Comparison of ENCODE assay signal across 13 cellular contexts in genomic region chr1:182259963-182260362, GRCh38.
DNase-seq lines count a peak whose midpoint lies in the region; ATAC-seq and TF ChIP-seq lines count a peak whose summit lies in the region.
"Had no signal": no experiment of that assay in that cellular context is flagged by ENCODE, and none has a peak within 500 bp of the region (broad histone marks: within the 10 kb centered on the region; RNA-seq: fewer than 3 reads in every experiment).

No MANE protein-coding gene starts in this region.

- 78% methylated on average over 2 of the region's 2 CpGs for WGBS in right cardiac atrium
- WGBS in thyroid gland, 2 donors, result 77 to 81% methylated on average over 2 of the region's 2 CpGs

- H3K9ac ChIP-seq in SK-N-MC (ENCODE audit: insufficient read length), result no peak overlapping the region

- H3K27ac Mint-ChIP-seq in dendritic cell treated with granulocyte-macrophage colony-stimulating factor and Interleukin-4, amounts not matched to agents 40 ng/mL and 50 ng/mL, for 4 days, result peak overlapping the region; percentile 85
- H3K27ac Mint-ChIP-seq: memory B cell had no signal

- intact Hi-C loops in right cardiac atrium (cut with DNase I), result no loop called here
- intact Hi-C loops in dendritic cell treated with granulocyte-macrophage colony-stimulating factor and Interleukin-4, amounts not matched to agents 40 ng/mL and 50 ng/mL, for 4 days (cut with micrococcal nuclease), result no loop called here
- intact Hi-C loops in thyroid gland (cut with DNase I), result no loop called here

- no peaks in the 10 kb centered on the region for H3K27me3 ChIP-seq in right atrium auricular region
- H3K27me3 ChIP-seq in right cardiac atrium (ENCODE audit: control insufficient read depth, insufficient read depth), result no peaks in the 10 kb centered on the region
- no peaks in the 10 kb centered on the region for H3K27me3 ChIP-seq in thyroid gland
- H3K27me3 ChIP-seq: BE2C, MG63 had no signal

- no peak overlapping the region for H3K4me3 Mint-ChIP-seq in dendritic cell treated with granulocyte-macrophage colony-stimulating factor and Interleukin-4, amounts not matched to agents 40 ng/mL and 50 ng/mL, for 4 days
- H3K4me3 Mint-ChIP-seq: memory B cell had no signal

- no peak for TF ChIP-seq POLR2A in thyroid gland (IDR thresholded peaks at IDR 0.05)

- H3K27ac ChIP-seq in right atrium auricular region (peak overlapping the region; percentile 58 to 72), right cardiac atrium (ENCODE audit: low read length) (no peak overlapping the region), SK-N-MC (peak overlapping the region; percentile 73; the same call in 1 of the 2 replicates), thyroid gland (peak overlapping the region in 1 of 3 donors; percentile 44)

- peaks cover 37% of the 10 kb centered on the region for H3K4me1 Mint-ChIP-seq in dendritic cell treated with granulocyte-macrophage colony-stimulating factor and Interleukin-4, amounts not matched to agents 40 ng/mL and 50 ng/mL, for 4 days (ENCODE audit: low read depth)

- no peak for DNase-seq in right atrium auricular region (ENCODE audit: low spot score)
- no peak for DNase-seq in right cardiac atrium
- no peak for DNase-seq in SK-N-MC (ENCODE audit: low read depth, low spot score)
- DNase-seq in thyroid gland, result no peak
- no peak for DNase-seq in medulla oblongata (ENCODE audit: extremely low spot score)
- DNase-seq: amniotic stem cell, BE2C had no signal

- H3K9me3 Mint-ChIP-seq in dendritic cell treated with granulocyte-macrophage colony-stimulating factor and Interleukin-4, amounts not matched to agents 40 ng/mL and 50 ng/mL, for 4 days, result no peaks in the 10 kb centered on the region

- H3K4me1 ChIP-seq in right atrium auricular region, result peaks cover 0 to 33% of the 10 kb centered on the region in 2 donors
- peaks cover 16% of the 10 kb centered on the region for H3K4me1 ChIP-seq in right cardiac atrium (ENCODE audit: control insufficient read depth, insufficient read depth, low read length)
- peaks cover 10 to 11% of the 10 kb centered on the region in 2 donors for H3K4me1 ChIP-seq in thyroid gland

- H3K4me3 ChIP-seq in right atrium auricular region, result no peak overlapping the region
- no peak overlapping the region for H3K4me3 ChIP-seq in right cardiac atrium (ENCODE audit: low read length)
- no peak overlapping the region for H3K4me3 ChIP-seq in SK-N-MC
- no peak overlapping the region for H3K4me3 ChIP-seq in thyroid gland (replicated peaks in 1 of 3)
- H3K4me3 ChIP-seq: coronary artery, MG63 had no signal

- H3K36me3 Mint-ChIP-seq in dendritic cell treated with granulocyte-macrophage colony-stimulating factor and Interleukin-4, amounts not matched to agents 40 ng/mL and 50 ng/mL, for 4 days (ENCODE audit: low read depth), result no peaks in the 10 kb centered on the region
- H3K36me3 Mint-ChIP-seq: memory B cell had no signal

- H3K9me3 ChIP-seq in right atrium auricular region, result no peaks in the 10 kb centered on the region
- no peaks in the 10 kb centered on the region for H3K9me3 ChIP-seq in right cardiac atrium (ENCODE audit: control insufficient read depth, low read length)
- H3K9me3 ChIP-seq in SK-N-MC (ENCODE audit: low read depth, low read length), result no peaks in the 10 kb centered on the region
- no peaks in the 10 kb centered on the region for H3K9me3 ChIP-seq in thyroid gland
- H3K9me3 ChIP-seq: BE2C, MG63 had no signal

- H3K27me3 Mint-ChIP-seq in dendritic cell treated with granulocyte-macrophage colony-stimulating factor and Interleukin-4, amounts not matched to agents 40 ng/mL and 50 ng/mL, for 4 days, result no peaks in the 10 kb centered on the region
- H3K27me3 Mint-ChIP-seq: memory B cell had no signal

- no peak for TF ChIP-seq CTCF in right atrium auricular region (IDR thresholded peaks at IDR 0.05)
- TF ChIP-seq CTCF in thyroid gland (IDR thresholded peaks at IDR 0.05), result no peak

- H3K36me3 ChIP-seq in right atrium auricular region (no peaks in the 10 kb centered on the region), SK-N-MC (ENCODE audit: insufficient read depth, low read length) (no peaks in the 10 kb centered on the region), thyroid gland (no peaks in the 10 kb centered on the region)
- H3K36me3 ChIP-seq: BE2C, MG63 had no signal

- no peak for ATAC-seq in right cardiac atrium
- ATAC-seq in GM18502 (IDR thresholded peaks at IDR 0.05; ENCODE audit: poor library complexity, unreplicated experiment), result no peak
- no peak for ATAC-seq in GM19463 (IDR thresholded peaks at IDR 0.05; ENCODE audit: unreplicated experiment)
